18 cellular contexts compared by ENCODE assay signal in genomic region chrY:13830089-13830488, GRCh38.
"Had no signal": no experiment of that assay in that cellular context is flagged by ENCODE, and none has a peak within 500 bp of the region (broad histone marks: within the 10 kb centered on the region; RNA-seq: fewer than 3 reads in every experiment).

No MANE protein-coding gene starts in this region.

- H3K36me3 Mint-ChIP-seq: naive B cell had no signal

- FAIRE-seq: endometrium, frontal cortex, pancreas had no signal

- H3K36me3 ChIP-seq: heart left ventricle, pancreas had no signal

- H3K4me3 ChIP-seq: heart left ventricle, pancreas, smooth muscle cell had no signal

- H3K27me3 ChIP-seq: heart left ventricle, pancreas had no signal

- H3K9me3 ChIP-seq: heart left ventricle, pancreas had no signal

- H3K4me1 Mint-ChIP-seq: naive B cell, nephron had no signal

- H3K4me1 ChIP-seq: heart left ventricle, pancreas had no signal

- DNase-seq: effector memory CD4-positive, alpha-beta T cell; heart left ventricle; hippocampal formation; left colon; mesendoderm; naive B cell; occipital lobe; pancreas; right cardiac atrium; stimulated activated CD4-positive, alpha-beta T cell treated with anti-CD3 and anti-CD28 coated beads, Interleukin-2, amount 100 ng/mL, for 48 hours; stimulated activated naive CD4-positive, alpha-beta T cell treated with Interleukin-2 at 50 U/mL for 16 hours; trophoblast cell had no signal

- H3K27ac ChIP-seq: heart left ventricle, pancreas had no signal

- H3K27ac Mint-ChIP-seq: naive B cell, nephron, progenitor cell of endocrine pancreas had no signal

- H3K4me3 Mint-ChIP-seq: naive B cell, nephron had no signal

- H3K27me3 Mint-ChIP-seq: naive B cell, progenitor cell of endocrine pancreas had no signal

- H3K9me3 Mint-ChIP-seq: nephron had no signal

- ATAC-seq: esophagus mucosa, heart left ventricle, left colon, pancreas, right cardiac atrium had no signal
